Comparison of ENCODE assay signal across 8 cellular contexts in the genomic region with DNA sequence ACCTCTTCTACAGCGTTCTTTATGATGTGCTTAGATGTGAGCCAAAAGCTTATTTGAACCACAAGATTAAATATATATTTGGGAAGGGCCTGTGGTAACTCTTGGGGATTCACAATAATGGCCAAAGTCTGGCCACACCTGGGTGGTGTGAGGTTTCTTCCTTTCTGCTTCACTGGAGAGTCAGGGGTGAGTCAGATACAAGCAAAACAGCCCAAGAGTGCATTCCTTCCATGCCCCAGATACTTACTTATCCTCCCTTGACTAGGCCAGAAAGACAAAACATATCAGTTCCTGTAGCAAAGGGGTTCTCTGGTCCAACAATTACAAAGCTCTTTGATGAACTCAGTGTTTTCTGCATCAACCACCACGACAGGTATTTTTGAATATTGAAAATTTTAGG. TPM values are rescaled to one million over a fixed set of nuclear protein-coding genes. Genes with fewer than 3 reads are reported as not detected.
DNase-seq lines count a peak whose midpoint lies in the region; ATAC-seq lines count a peak whose summit lies in the region.

No MANE protein-coding gene starts in this region.

- peak; percentile 42 to 44 for ATAC-seq in activated T-cell treated with anti-CD3 and anti-CD28 coated beads, Interleukin-2, amount 50 U/mL, for 4 hours
- ATAC-seq in HG03095 (IDR thresholded peaks at IDR 0.05; ENCODE audit: unreplicated experiment) (peak; percentile 61), HG03135 (IDR thresholded peaks at IDR 0.05; ENCODE audit: unreplicated experiment) (no peak), HG02970 (IDR thresholded peaks at IDR 0.05; ENCODE audit: low FRiP score, unreplicated experiment) (no peak)
- peak; percentile 86 for ATAC-seq in stimulated activated memory B cell treated with anti-CD40 and anti-IgM and Interleukin-4, amounts not matched to agents 10 μg/mL and 1 μg/mL and 100 μg/mL, for 72 hours

- H3K9me3 Mint-ChIP-seq in activated T-cell treated with anti-CD3 and anti-CD28 coated beads, Interleukin-2, amount 50 U/mL, for 4 hours, result no peaks in the 10 kb centered on the region
- no peaks in the 10 kb centered on the region for H3K9me3 Mint-ChIP-seq in stimulated activated memory B cell treated with anti-CD40 and anti-IgM and Interleukin-4, amounts not matched to agents 10 μg/mL and 1 μg/mL and 100 μg/mL, for 72 hours

- H3K36me3 Mint-ChIP-seq in activated T-cell treated with anti-CD3 and anti-CD28 coated beads, Interleukin-2, amount 50 U/mL, for 4 hours (ENCODE audit: insufficient read depth), result peaks cover 53% of the 10 kb centered on the region
- H3K36me3 Mint-ChIP-seq in stimulated activated memory B cell treated with anti-CD40 and anti-IgM and Interleukin-4, amounts not matched to agents 10 μg/mL and 1 μg/mL and 100 μg/mL, for 72 hours, result peaks cover 17% of the 10 kb centered on the region

- peaks cover 64% of the 10 kb centered on the region for H3K4me1 Mint-ChIP-seq in activated T-cell treated with anti-CD3 and anti-CD28 coated beads, Interleukin-2, amount 50 U/mL, for 4 hours (ENCODE audit: low read depth)
- peaks cover 52% of the 10 kb centered on the region for H3K4me1 Mint-ChIP-seq in stimulated activated memory B cell treated with anti-CD40 and anti-IgM and Interleukin-4, amounts not matched to agents 10 μg/mL and 1 μg/mL and 100 μg/mL, for 72 hours

- peak overlapping the region; percentile 97 for H3K4me3 Mint-ChIP-seq in activated T-cell treated with anti-CD3 and anti-CD28 coated beads, Interleukin-2, amount 50 U/mL, for 4 hours
- H3K4me3 Mint-ChIP-seq in stimulated activated memory B cell treated with anti-CD40 and anti-IgM and Interleukin-4, amounts not matched to agents 10 μg/mL and 1 μg/mL and 100 μg/mL, for 72 hours, result peak overlapping the region; percentile 72

- H3K27ac Mint-ChIP-seq in stimulated activated memory B cell treated with anti-CD40 and anti-IgM and Interleukin-4, amounts not matched to agents 10 μg/mL and 1 μg/mL and 100 μg/mL, for 72 hours, result peak overlapping the region; percentile 82

- H3K27me3 Mint-ChIP-seq in activated T-cell treated with anti-CD3 and anti-CD28 coated beads, Interleukin-2, amount 50 U/mL, for 4 hours (ENCODE audit: low read depth), result no peaks in the 10 kb centered on the region
- peaks cover 9% of the 10 kb centered on the region for H3K27me3 Mint-ChIP-seq in stimulated activated memory B cell treated with anti-CD40 and anti-IgM and Interleukin-4, amounts not matched to agents 10 μg/mL and 1 μg/mL and 100 μg/mL, for 72 hours

- no peak for DNase-seq in activated T-cell treated with anti-CD3 and anti-CD28 coated beads, Interleukin-2, amount 50 U/mL, for 4 hours
- no peak for DNase-seq in activated T-cell treated with anti-CD3 and anti-CD28 coated beads for 4 hours
- peak; percentile 79 for DNase-seq in amniotic epithelial cell (ENCODE audit: low read depth)
- DNase-seq in amygdala (lab: John Stamatoyannopoulos, UW), result no peak

RNA-seq across cellular contexts. Expression of a gene that starts 0.9 kb away (rescaled TPM):
- 100 to 1,000 TPM; 180 to 336 (median 325) TPM for total RNA-seq in activated T-cell treated with anti-CD3 and anti-CD28 coated beads, Interleukin-2, amount 50 U/mL, for 4 hours

RNA-seq across cellular contexts. Expression of a gene that starts 52.2 kb away (rescaled TPM):
- total RNA-seq in activated T-cell treated with anti-CD3 and anti-CD28 coated beads, Interleukin-2, amount 50 U/mL, for 4 hours, result 10 to 100 TPM; 21.4 to 28.3 (median 25.2) TPM

Comparison
In these comparisons a context has a peak if more than half of its experiments do, and no peak if none do; other contexts are left out.
1. ATAC-seq: peak in activated T-cell treated with anti-CD3 and anti-CD28 coated beads, Interleukin-2, amount 50 U/mL, for 4 hours (2 of 2), HG03095 (single experiment) and stimulated activated memory B cell treated with anti-CD40 and anti-IgM and Interleukin-4, amounts not matched to agents 10 μg/mL and 1 μg/mL and 100 μg/mL, for 72 hours (single experiment); none in HG03135 (single experiment) and HG02970 (single experiment).